Comparison of ENCODE assay signal across 1 cellular context in the genomic region with DNA sequence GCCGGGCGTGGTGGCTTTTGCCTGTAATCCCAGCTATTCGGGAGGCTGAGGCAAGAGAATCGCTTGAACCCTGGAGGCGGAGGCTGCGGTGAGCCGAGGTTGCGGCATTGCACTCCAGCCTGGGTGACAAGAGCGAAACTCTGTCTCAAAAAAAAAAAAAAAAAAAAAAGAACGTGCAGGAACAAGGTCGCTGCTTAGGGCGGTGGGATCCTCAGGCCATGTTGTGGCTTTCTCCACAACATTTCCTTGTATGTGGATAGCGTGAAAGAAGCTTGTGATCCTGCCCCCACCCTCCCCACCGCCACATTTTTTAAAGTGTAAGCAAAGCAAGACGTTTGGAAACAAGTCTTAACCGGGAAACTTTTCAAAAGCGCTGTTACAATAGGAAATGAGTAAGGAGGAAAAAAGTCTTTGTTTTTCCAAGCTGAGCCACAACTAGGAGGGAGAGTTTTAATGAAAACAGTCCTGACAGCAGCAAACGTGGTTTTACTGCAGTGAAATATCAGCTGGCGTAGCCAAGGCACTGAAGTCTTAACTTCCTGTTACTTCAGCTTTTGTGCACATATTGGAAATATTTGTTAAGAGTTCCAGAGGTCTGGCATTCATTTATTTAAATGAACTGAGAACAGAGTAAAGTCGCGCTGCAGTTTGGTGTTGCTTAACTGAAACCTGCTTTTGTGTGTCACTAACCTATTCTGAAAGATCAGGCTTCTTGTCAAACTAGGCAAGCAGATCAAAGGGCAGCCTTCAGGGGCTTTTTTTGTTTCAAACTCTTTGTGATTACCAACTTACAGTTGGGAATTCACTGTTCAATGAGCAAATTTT.
TF ChIP-seq lines count a peak whose summit lies in the region.

No MANE protein-coding gene starts in this region.

TF ChIP-seq in K562, 482 proteins besides CTCF, POLR2A, EP300 and RAD21 (continued from another document and continues in another):
- TF ChIP-seq, protein P1, sequence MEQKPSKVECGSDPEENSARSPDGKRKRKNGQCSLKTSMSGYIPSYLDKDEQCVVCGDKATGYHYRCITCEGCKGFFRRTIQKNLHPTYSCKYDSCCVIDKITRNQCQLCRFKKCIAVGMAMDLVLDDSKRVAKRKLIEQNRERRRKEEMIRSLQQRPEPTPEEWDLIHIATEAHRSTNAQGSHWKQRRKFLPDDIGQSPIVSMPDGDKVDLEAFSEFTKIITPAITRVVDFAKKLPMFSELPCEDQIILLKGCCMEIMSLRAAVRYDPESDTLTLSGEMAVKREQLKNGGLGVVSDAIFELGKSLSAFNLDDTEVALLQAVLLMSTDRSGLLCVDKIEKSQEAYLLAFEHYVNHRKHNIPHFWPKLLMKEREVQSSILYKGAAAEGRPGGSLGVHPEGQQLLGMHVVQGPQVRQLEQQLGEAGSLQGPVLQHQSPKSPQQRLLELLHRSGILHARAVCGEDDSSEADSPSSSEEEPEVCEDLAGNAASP (IDR thresholded peaks at IDR 0.05): no peak
- TF ChIP-seq, protein P2, sequence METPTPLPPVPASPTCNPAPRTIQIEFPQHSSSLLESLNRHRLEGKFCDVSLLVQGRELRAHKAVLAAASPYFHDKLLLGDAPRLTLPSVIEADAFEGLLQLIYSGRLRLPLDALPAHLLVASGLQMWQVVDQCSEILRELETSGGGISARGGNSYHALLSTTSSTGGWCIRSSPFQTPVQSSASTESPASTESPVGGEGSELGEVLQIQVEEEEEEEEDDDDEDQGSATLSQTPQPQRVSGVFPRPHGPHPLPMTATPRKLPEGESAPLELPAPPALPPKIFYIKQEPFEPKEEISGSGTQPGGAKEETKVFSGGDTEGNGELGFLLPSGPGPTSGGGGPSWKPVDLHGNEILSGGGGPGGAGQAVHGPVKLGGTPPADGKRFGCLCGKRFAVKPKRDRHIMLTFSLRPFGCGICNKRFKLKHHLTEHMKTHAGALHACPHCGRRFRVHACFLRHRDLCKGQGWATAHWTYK (CRISPR knock-in tag; IDR thresholded peaks at IDR 0.05): 0 out of 2 replicates have a peak, but pooled peaks have one; percentile 21
- TF ChIP-seq ZNF212 (CRISPR knock-in tag; IDR thresholded peaks at IDR 0.05): no peak
- no peak for TF ChIP-seq PHF21A (IDR thresholded peaks at IDR 0.05; ENCODE audit: borderline replicate concordance, low read depth)
- TF ChIP-seq, protein P3, sequence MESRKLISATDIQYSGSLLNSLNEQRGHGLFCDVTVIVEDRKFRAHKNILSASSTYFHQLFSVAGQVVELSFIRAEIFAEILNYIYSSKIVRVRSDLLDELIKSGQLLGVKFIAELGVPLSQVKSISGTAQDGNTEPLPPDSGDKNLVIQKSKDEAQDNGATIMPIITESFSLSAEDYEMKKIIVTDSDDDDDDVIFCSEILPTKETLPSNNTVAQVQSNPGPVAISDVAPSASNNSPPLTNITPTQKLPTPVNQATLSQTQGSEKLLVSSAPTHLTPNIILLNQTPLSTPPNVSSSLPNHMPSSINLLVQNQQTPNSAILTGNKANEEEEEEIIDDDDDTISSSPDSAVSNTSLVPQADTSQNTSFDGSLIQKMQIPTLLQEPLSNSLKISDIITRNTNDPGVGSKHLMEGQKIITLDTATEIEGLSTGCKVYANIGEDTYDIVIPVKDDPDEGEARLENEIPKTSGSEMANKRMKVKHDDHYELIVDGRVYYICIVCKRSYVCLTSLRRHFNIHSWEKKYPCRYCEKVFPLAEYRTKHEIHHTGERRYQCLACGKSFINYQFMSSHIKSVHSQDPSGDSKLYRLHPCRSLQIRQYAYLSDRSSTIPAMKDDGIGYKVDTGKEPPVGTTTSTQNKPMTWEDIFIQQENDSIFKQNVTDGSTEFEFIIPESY (CRISPR knock-in tag; IDR thresholded peaks at IDR 0.05): 0 out of 2 replicates have a peak, but pooled peaks have one; percentile 6
- no peak for TF ChIP-seq IFI16 (CRISPR knock-in tag; IDR thresholded peaks at IDR 0.05)
- TF ChIP-seq, protein P4, sequence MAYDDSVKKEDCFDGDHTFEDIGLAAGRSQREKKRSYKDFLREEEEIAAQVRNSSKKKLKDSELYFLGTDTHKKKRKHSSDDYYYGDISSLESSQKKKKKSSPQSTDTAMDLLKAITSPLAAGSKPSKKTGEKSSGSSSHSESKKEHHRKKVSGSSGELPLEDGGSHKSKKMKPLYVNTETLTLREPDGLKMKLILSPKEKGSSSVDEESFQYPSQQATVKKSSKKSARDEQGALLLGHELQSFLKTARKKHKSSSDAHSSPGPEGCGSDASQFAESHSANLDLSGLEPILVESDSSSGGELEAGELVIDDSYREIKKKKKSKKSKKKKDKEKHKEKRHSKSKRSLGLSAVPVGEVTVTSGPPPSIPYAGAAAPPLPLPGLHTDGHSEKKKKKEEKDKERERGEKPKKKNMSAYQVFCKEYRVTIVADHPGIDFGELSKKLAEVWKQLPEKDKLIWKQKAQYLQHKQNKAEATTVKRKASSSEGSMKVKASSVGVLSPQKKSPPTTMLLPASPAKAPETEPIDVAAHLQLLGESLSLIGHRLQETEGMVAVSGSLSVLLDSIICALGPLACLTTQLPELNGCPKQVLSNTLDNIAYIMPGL (CRISPR knock-in tag; IDR thresholded peaks at IDR 0.05): 0 out of 2 replicates have a peak, but pooled peaks have one; percentile 33
- no peak for TF ChIP-seq PCBP1 (IDR thresholded peaks at IDR 0.05; ENCODE audit: low read depth, low read length, poor library complexity, severe bottlenecking)
- TF ChIP-seq, protein P5, sequence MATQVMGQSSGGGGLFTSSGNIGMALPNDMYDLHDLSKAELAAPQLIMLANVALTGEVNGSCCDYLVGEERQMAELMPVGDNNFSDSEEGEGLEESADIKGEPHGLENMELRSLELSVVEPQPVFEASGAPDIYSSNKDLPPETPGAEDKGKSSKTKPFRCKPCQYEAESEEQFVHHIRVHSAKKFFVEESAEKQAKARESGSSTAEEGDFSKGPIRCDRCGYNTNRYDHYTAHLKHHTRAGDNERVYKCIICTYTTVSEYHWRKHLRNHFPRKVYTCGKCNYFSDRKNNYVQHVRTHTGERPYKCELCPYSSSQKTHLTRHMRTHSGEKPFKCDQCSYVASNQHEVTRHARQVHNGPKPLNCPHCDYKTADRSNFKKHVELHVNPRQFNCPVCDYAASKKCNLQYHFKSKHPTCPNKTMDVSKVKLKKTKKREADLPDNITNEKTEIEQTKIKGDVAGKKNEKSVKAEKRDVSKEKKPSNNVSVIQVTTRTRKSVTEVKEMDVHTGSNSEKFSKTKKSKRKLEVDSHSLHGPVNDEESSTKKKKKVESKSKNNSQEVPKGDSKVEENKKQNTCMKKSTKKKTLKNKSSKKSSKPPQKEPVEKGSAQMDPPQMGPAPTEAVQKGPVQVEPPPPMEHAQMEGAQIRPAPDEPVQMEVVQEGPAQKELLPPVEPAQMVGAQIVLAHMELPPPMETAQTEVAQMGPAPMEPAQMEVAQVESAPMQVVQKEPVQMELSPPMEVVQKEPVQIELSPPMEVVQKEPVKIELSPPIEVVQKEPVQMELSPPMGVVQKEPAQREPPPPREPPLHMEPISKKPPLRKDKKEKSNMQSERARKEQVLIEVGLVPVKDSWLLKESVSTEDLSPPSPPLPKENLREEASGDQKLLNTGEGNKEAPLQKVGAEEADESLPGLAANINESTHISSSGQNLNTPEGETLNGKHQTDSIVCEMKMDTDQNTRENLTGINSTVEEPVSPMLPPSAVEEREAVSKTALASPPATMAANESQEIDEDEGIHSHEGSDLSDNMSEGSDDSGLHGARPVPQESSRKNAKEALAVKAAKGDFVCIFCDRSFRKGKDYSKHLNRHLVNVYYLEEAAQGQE (CRISPR knock-in tag; IDR thresholded peaks at IDR 0.05; ENCODE audit: low read depth): no peak
- TF ChIP-seq ZNF507 (tag; conservative IDR thresholded peaks at IDR 0.05): no peak
- no peak for TF ChIP-seq JUNB (CRISPR knock-in tag; conservative IDR thresholded peaks at IDR 0.05)
- no peak for TF ChIP-seq DPF2 (IDR thresholded peaks at IDR 0.05)
- no peak for TF ChIP-seq MTA3 (IDR thresholded peaks at IDR 0.05; ENCODE audit: borderline replicate concordance)
- TF ChIP-seq NELFE (IDR thresholded peaks at IDR 0.05; ENCODE audit: insufficient read depth, insufficient read length): no peak
- TF ChIP-seq ZNF121 (CRISPR knock-in tag; conservative IDR thresholded peaks at IDR 0.05): no peak
- TF ChIP-seq MCM7 (IDR thresholded peaks at IDR 0.05): no peak
- TF ChIP-seq, protein P6, sequence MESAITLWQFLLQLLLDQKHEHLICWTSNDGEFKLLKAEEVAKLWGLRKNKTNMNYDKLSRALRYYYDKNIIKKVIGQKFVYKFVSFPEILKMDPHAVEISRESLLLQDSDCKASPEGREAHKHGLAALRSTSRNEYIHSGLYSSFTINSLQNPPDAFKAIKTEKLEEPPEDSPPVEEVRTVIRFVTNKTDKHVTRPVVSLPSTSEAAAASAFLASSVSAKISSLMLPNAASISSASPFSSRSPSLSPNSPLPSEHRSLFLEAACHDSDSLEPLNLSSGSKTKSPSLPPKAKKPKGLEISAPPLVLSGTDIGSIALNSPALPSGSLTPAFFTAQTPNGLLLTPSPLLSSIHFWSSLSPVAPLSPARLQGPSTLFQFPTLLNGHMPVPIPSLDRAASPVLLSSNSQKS (CRISPR knock-in tag; IDR thresholded peaks at IDR 0.05): no peak
- TF ChIP-seq, protein P7, sequence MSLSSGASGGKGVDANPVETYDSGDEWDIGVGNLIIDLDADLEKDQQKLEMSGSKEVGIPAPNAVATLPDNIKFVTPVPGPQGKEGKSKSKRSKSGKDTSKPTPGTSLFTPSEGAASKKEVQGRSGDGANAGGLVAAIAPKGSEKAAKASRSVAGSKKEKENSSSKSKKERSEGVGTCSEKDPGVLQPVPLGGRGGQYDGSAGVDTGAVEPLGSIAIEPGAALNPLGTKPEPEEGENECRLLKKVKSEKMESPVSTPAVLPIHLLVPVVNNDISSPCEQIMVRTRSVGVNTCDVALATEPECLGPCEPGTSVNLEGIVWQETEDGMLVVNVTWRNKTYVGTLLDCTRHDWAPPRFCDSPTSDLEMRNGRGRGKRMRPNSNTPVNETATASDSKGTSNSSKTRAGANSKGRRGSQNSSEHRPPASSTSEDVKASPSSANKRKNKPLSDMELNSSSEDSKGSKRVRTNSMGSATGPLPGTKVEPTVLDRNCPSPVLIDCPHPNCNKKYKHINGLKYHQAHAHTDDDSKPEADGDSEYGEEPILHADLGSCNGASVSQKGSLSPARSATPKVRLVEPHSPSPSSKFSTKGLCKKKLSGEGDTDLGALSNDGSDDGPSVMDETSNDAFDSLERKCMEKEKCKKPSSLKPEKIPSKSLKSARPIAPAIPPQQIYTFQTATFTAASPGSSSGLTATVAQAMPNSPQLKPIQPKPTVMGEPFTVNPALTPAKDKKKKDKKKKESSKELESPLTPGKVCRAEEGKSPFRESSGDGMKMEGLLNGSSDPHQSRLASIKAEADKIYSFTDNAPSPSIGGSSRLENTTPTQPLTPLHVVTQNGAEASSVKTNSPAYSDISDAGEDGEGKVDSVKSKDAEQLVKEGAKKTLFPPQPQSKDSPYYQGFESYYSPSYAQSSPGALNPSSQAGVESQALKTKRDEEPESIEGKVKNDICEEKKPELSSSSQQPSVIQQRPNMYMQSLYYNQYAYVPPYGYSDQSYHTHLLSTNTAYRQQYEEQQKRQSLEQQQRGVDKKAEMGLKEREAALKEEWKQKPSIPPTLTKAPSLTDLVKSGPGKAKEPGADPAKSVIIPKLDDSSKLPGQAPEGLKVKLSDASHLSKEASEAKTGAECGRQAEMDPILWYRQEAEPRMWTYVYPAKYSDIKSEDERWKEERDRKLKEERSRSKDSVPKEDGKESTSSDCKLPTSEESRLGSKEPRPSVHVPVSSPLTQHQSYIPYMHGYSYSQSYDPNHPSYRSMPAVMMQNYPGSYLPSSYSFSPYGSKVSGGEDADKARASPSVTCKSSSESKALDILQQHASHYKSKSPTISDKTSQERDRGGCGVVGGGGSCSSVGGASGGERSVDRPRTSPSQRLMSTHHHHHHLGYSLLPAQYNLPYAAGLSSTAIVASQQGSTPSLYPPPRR (CRISPR knock-in tag; IDR thresholded peaks at IDR 0.05; ENCODE audit: borderline replicate concordance): no peak
- no peak for TF ChIP-seq SLC30A9 (CRISPR knock-in tag; IDR thresholded peaks at IDR 0.05)
